8 cellular contexts compared by ENCODE assay signal in the genomic region with DNA sequence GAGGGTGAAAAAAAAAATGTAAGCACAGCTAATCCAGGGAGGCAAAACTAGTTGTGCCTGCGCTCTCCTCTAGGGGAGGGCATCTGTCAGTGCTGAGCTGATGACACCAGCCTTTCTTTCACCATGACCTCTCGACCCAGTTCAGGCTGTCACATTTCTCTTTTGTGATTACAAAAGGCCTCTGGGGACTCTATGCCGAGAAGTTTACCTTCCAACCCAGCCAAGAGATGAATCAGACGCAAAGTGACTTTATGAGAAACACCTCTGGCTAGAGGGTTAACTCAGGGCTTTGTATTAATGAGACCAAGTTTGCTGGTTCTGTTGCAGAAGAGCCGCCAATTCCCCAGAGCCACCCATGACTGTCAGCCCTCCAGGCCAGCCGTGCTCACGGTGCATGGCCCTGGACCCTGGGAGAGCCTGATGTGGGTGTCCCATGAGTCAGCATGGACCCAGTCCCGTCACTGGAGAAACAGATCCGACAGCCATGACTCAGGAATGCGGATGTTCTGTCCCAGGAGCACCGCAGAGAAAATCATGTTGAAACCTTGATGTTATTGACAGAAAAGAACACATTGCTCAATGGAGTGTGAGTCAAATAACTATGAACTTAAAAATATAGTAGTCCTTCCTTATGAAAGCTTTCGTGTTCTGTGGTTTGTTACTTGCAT.
DNase-seq lines count a peak whose midpoint lies in the region; ATAC-seq and TF ChIP-seq lines count a peak whose summit lies in the region.

No MANE protein-coding gene starts in this region.

- H3K36me3 ChIP-seq in breast epithelium (no peaks in the 10 kb centered on the region), mesenchymal stem cell (ENCODE audit: control insufficient read depth in 1 of 2, insufficient read depth in 2 of 2, low read depth in 1 of 2, low read length in 2 of 2) (no peaks in the 10 kb centered on the region)

- H3K4me1 ChIP-seq in breast epithelium (peaks cover 0 to 5% of the 10 kb centered on the region in 2 donors), mesenchymal stem cell (ENCODE audit: control insufficient read depth, insufficient read depth, low read depth, low read length) (peaks cover 6% of the 10 kb centered on the region)

- H3K4me3 ChIP-seq in breast epithelium (peak overlapping the region in 1 of 3 donors; percentile 1), mesenchymal stem cell (ENCODE audit: insufficient read depth in 1 of 2, low read depth in 1 of 2, low read length in 2 of 2) (no peak overlapping the region)

- H3K9me3 ChIP-seq in breast epithelium (no peaks in the 10 kb centered on the region), mesenchymal stem cell (ENCODE audit: control insufficient read depth, low read length) (no peaks in the 10 kb centered on the region)

- H3K4me2 ChIP-seq in mesenchymal stem cell (ENCODE audit: low read length, poor library complexity, severe bottlenecking) = peak overlapping the region; percentile 18

- no peak overlapping the region for H2AFZ ChIP-seq in mesenchymal stem cell (ENCODE audit: low read depth, low read length)

- H3K14ac ChIP-seq in mesenchymal stem cell (ENCODE audit: low read length in 2 of 2) = no peak overlapping the region

- 26% methylated on average over 9 of the region's 12 CpGs for WGBS in mesenchymal stem cell

- no peaks in the 10 kb centered on the region for H3K79me1 ChIP-seq in mesenchymal stem cell (replicated peaks; ENCODE audit: low read length, poor library complexity, severe bottlenecking)

- DNase-seq in HK-2 (ENCODE audit: unreplicated experiment) (peak; percentile 75), breast epithelium (ENCODE audit: low spot score in 2 of 2) (peak; percentile 72 to 85), mesenchymal stem cell (peak; percentile 99), middle frontal gyrus (ENCODE audit: extremely low spot score, low spot score) (no peak), NCI-H748 (lab: John Stamatoyannopoulos, UW; ENCODE audit: unreplicated experiment) (no peak)
- no peak for DNase-seq in stimulated activated naive CD4-positive, alpha-beta T cell treated with Interleukin-2 at 50 U/mL for 16 hours (lab: John Stamatoyannopoulos, UW)

- peak; percentile 38 to 52 (median 48) for TF ChIP-seq CTCF in breast epithelium (IDR thresholded peaks at IDR 0.05)

- TF ChIP-seq POLR2A in GM18505 (IDR thresholded peaks at IDR 0.05; ENCODE audit: borderline replicate concordance, extremely low read depth, insufficient read depth, insufficient read length) (no peak), breast epithelium (IDR thresholded peaks at IDR 0.05) (no peak)

- peak overlapping the region in 1 of 2 experiments; percentile 6 for H3K18ac ChIP-seq in mesenchymal stem cell (ENCODE audit: low read depth in 1 of 2, low read length in 2 of 2)

- H3K27me3 ChIP-seq in breast epithelium = no peaks in the 10 kb centered on the region
- H3K27me3 ChIP-seq in mesenchymal stem cell (ENCODE audit: control insufficient read depth in 1 of 2, insufficient read depth in 1 of 2, low read length in 2 of 2) = no peaks in the 10 kb centered on the region

- H2BK12ac ChIP-seq in mesenchymal stem cell (ENCODE audit: low read length in 2 of 2) = peak overlapping the region in 1 of 2 experiments; percentile 61

- intact Hi-C loops in breast epithelium (cut with DNase I; ENCODE audit: low total_unique reads) = no loop called here

- peak; percentile 74 for ATAC-seq in GM18505 (IDR thresholded peaks at IDR 0.05; ENCODE audit: unreplicated experiment)
- no peak for ATAC-seq in HG02610 (IDR thresholded peaks at IDR 0.05; ENCODE audit: unreplicated experiment)

- H3K9ac ChIP-seq in mesenchymal stem cell (ENCODE audit: low read length) = peak overlapping the region; percentile 59

- H2BK5ac ChIP-seq in mesenchymal stem cell (ENCODE audit: low read depth, low read length, poor library complexity, severe bottlenecking) = no peak overlapping the region

- H3K4ac ChIP-seq in mesenchymal stem cell (ENCODE audit: low read depth in 1 of 2, low read length in 2 of 2) = no peak overlapping the region

- no peak overlapping the region for H3K23ac ChIP-seq in mesenchymal stem cell (ENCODE audit: low read length in 2 of 2)

- H2BK15ac ChIP-seq in mesenchymal stem cell (ENCODE audit: low read depth, poor library complexity, severe bottlenecking) = no peak overlapping the region

- no peak overlapping the region for H2AK5ac ChIP-seq in mesenchymal stem cell (ENCODE audit: low read length, severe bottlenecking)

- no peak overlapping the region for H4K91ac ChIP-seq in mesenchymal stem cell (ENCODE audit: low read length)

- H3K27ac ChIP-seq in breast epithelium (peak overlapping the region; percentile 81 to 86), mesenchymal stem cell (ENCODE audit: low read length, poor library complexity, severe bottlenecking) (peak overlapping the region; percentile 26)

- H2BK120ac ChIP-seq in mesenchymal stem cell (ENCODE audit: low read depth, low read length) = peak overlapping the region; percentile 54

- H4K8ac ChIP-seq in mesenchymal stem cell (ENCODE audit: low read length) = no peak overlapping the region

Comparison
In these comparisons a context has a peak if more than half of its experiments do, and no peak if none do; other contexts are left out.
1. DNase-seq: peak in HK-2 (single experiment), breast epithelium (2 of 2) and mesenchymal stem cell (single experiment); none in middle frontal gyrus (single experiment), NCI-H748 (single experiment) and stimulated activated naive CD4-positive, alpha-beta T cell treated with Interleukin-2 at 50 U/mL for 16 hours (single experiment).